In the genomic region with DNA sequence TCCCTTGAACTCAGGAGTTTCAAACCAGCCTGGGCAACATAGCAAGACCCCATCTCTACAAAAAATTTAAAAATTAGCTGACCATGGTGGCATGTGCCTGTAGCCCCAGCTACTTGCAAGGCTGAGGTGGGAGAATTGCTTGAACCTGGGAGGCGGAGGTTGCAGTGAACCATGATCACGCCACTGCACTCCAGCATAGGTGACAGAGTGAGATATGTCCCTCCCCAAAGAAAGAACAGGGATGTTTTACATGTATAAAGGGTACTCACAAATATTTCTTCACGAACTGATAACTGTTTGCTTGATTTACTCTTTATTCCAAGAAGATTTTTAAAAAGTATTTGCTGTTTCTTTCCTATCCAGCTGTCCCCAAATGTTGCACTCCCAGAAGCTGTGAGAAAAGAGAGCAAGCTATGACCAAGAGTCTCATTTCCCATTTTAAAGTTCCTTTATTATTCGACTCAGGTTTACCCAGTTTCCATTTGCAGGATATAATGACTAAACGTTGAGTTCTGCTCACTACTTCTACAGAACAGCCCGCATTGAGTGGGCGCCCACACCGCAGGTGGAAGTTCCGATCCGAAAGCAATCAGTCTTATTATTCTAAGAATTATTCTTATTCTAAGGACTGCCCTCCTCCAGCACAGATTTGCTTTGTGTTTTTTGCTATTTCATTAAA, we compare ENCODE assay signal across 9 cellular contexts.
DNase-seq lines count a peak whose midpoint lies in the region; ATAC-seq and TF ChIP-seq lines count a peak whose summit lies in the region.
"Had no signal": no experiment of that assay in that cellular context is flagged by ENCODE, and none has a peak within 500 bp of the region (broad histone marks: within the 10 kb centered on the region; RNA-seq: fewer than 3 reads in every experiment).

No MANE protein-coding gene starts in this region.

- H3K79me2 ChIP-seq in SK-N-SH (ENCODE audit: insufficient read depth) (no peaks in the 10 kb centered on the region), neural progenitor cell (ENCODE audit: low read depth) (no peaks in the 10 kb centered on the region)

- POLR2A ChIA-PET in SK-N-SH (lab: Yijun Ruan, JAX) = no interaction called here

- 27% methylated on average over 10 of the region's 10 CpGs for WGBS in SK-N-SH (ENCODE audit: low lambda C conversion rate)

- H3K9me3 ChIP-seq in SK-N-SH = no peaks in the 10 kb centered on the region
- H3K9me3 ChIP-seq in neural progenitor cell (ENCODE audit: low read depth) = no peaks in the 10 kb centered on the region
- H3K9me3 ChIP-seq in uterus = no peaks in the 10 kb centered on the region

- CTCF ChIA-PET in SK-N-SH (lab: Yijun Ruan, JAX) = no interaction called here

- H3K4me1 Mint-ChIP-seq in neural progenitor cell = no peaks in the 10 kb centered on the region

- H3K27me3 Mint-ChIP-seq in neural progenitor cell (ENCODE audit: insufficient read depth, low read depth) = no peaks in the 10 kb centered on the region

- H3K4me1 ChIP-seq in SK-N-SH (ENCODE audit: control insufficient read depth in 1 of 2, insufficient read depth in 2 of 2, low read depth in 1 of 2, low read length in 1 of 2) (no peaks in the 10 kb centered on the region), neural progenitor cell (peaks cover 7% of the 10 kb centered on the region), uterus (no peaks in the 10 kb centered on the region)

- H3F3A ChIP-seq in SK-N-SH (replicated peaks; ENCODE audit: insufficient read depth) (no peaks in the 10 kb centered on the region), neural progenitor cell (ENCODE audit: low read depth) (no peaks in the 10 kb centered on the region)

- DNase-seq in medulla oblongata (ENCODE audit: extremely low spot score) (peak; percentile 35), SK-N-SH (no peak), neural progenitor cell (ENCODE audit: low spot score) (no peak), uterus (no peak), COR-L47 (lab: John Stamatoyannopoulos, UW) (no peak)
- DNase-seq: NCI-H187 had no signal

- H3K27ac Mint-ChIP-seq in neural progenitor cell = no peak overlapping the region

- TF ChIP-seq CTCF in SK-N-SH (IDR thresholded peaks at IDR 0.05) (no peak), neural progenitor cell (IDR thresholded peaks at IDR 0.05) (no peak), uterus (IDR thresholded peaks at IDR 0.05) (no peak)

- H3K4me2 ChIP-seq in SK-N-SH (no peak overlapping the region), neural progenitor cell (no peak overlapping the region)

- no peak overlapping the region for H3K4me3 Mint-ChIP-seq in neural progenitor cell

- H3K4me3 ChIP-seq in SK-N-SH (ENCODE audit: low read depth in 2 of 2, low read length in 1 of 2) (no peak overlapping the region), neural progenitor cell (no peak overlapping the region), uterus (no peak overlapping the region)

- H2AFZ ChIP-seq in SK-N-SH (ENCODE audit: low read depth) (no peak overlapping the region), neural progenitor cell (replicated peaks) (no peak overlapping the region)

- ATAC-seq in GM18517 (IDR thresholded peaks at IDR 0.05; ENCODE audit: unreplicated experiment) (peak; percentile 63), GM21367 (IDR thresholded peaks at IDR 0.05; ENCODE audit: unreplicated experiment) (peak; percentile 59), HG03066 (IDR thresholded peaks at IDR 0.05; ENCODE audit: low read depth, unreplicated experiment) (peak; percentile 69)

- peaks cover 3% of the 10 kb centered on the region for H3K9me3 Mint-ChIP-seq in neural progenitor cell

- intact Hi-C loops in uterus (cut with DNase I; ENCODE audit: low total_unique reads) = no loop called here

- TF ChIP-seq RAD21 in SK-N-SH (IDR thresholded peaks at IDR 0.05; ENCODE audit: low read length) = no peak

- H4K20me1 ChIP-seq in SK-N-SH (ENCODE audit: insufficient read depth) = no peaks in the 10 kb centered on the region
- H4K20me1 ChIP-seq in neural progenitor cell (ENCODE audit: low read depth) = no peaks in the 10 kb centered on the region

- H3K36me3 Mint-ChIP-seq in neural progenitor cell = no peaks in the 10 kb centered on the region

- H3K27ac ChIP-seq in SK-N-SH (ENCODE audit: low read depth in 2 of 2, low read length in 1 of 2) (no peak overlapping the region), neural progenitor cell (no peak overlapping the region), uterus (no peak overlapping the region)

- TF ChIP-seq POLR2A in uterus (IDR thresholded peaks at IDR 0.05) = no peak

- H3K9me2 ChIP-seq in SK-N-SH = no peaks in the 10 kb centered on the region

- H3K36me3 ChIP-seq in SK-N-SH (replicated peaks in 1 of 2; ENCODE audit: control insufficient read depth in 1 of 2, insufficient read depth in 2 of 2, low read length in 1 of 2) (no peaks in the 10 kb centered on the region), neural progenitor cell (no peaks in the 10 kb centered on the region), uterus (no peaks in the 10 kb centered on the region)

- no peaks in the 10 kb centered on the region; the same call in 1 of the 2 replicates for H3K27me3 ChIP-seq in SK-N-SH (ENCODE audit: insufficient read depth)
- H3K27me3 ChIP-seq in neural progenitor cell = no peaks in the 10 kb centered on the region
- H3K27me3 ChIP-seq in uterus = no peaks in the 10 kb centered on the region

- TF ChIP-seq EP300 in SK-N-SH (IDR thresholded peaks at IDR 0.05; ENCODE audit: borderline replicate concordance in 1 of 2, low read depth in 1 of 2, low read length in 1 of 2) = no peak

- H3K9ac ChIP-seq in SK-N-SH (no peak overlapping the region), neural progenitor cell (no peak overlapping the region)

TF ChIP-seq in SK-N-SH, 30 proteins besides CTCF, POLR2A, EP300 and RAD21:
- TF ChIP-seq SIN3A (IDR thresholded peaks at IDR 0.05; ENCODE audit: borderline replicate concordance, low read depth, low read length) (no peak), JUND (IDR thresholded peaks at IDR 0.05) (no peak), ELF1 (IDR thresholded peaks at IDR 0.05) (no peak), TAF1 (IDR thresholded peaks at IDR 0.05; ENCODE audit: borderline replicate concordance, low read depth, low read length) (no peak), POLR2AphosphoS5 (IDR thresholded peaks at IDR 0.05; ENCODE audit: low read depth, low read length) (no peak), FOSL2 (IDR thresholded peaks at IDR 0.05; ENCODE audit: borderline replicate concordance, low read depth) (no peak), FOXM1 (IDR thresholded peaks at IDR 0.05; ENCODE audit: low read depth) (no peak), RFX5 (IDR thresholded peaks at IDR 0.05; ENCODE audit: low read length) (no peak), GABPA (IDR thresholded peaks at IDR 0.05; ENCODE audit: low read depth) (no peak)
- TF ChIP-seq, protein P1, sequence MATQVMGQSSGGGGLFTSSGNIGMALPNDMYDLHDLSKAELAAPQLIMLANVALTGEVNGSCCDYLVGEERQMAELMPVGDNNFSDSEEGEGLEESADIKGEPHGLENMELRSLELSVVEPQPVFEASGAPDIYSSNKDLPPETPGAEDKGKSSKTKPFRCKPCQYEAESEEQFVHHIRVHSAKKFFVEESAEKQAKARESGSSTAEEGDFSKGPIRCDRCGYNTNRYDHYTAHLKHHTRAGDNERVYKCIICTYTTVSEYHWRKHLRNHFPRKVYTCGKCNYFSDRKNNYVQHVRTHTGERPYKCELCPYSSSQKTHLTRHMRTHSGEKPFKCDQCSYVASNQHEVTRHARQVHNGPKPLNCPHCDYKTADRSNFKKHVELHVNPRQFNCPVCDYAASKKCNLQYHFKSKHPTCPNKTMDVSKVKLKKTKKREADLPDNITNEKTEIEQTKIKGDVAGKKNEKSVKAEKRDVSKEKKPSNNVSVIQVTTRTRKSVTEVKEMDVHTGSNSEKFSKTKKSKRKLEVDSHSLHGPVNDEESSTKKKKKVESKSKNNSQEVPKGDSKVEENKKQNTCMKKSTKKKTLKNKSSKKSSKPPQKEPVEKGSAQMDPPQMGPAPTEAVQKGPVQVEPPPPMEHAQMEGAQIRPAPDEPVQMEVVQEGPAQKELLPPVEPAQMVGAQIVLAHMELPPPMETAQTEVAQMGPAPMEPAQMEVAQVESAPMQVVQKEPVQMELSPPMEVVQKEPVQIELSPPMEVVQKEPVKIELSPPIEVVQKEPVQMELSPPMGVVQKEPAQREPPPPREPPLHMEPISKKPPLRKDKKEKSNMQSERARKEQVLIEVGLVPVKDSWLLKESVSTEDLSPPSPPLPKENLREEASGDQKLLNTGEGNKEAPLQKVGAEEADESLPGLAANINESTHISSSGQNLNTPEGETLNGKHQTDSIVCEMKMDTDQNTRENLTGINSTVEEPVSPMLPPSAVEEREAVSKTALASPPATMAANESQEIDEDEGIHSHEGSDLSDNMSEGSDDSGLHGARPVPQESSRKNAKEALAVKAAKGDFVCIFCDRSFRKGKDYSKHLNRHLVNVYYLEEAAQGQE (IDR thresholded peaks at IDR 0.05; ENCODE audit: low read depth, low read length) = no peak
